16 cellular contexts compared by ENCODE assay signal in the genomic region with DNA sequence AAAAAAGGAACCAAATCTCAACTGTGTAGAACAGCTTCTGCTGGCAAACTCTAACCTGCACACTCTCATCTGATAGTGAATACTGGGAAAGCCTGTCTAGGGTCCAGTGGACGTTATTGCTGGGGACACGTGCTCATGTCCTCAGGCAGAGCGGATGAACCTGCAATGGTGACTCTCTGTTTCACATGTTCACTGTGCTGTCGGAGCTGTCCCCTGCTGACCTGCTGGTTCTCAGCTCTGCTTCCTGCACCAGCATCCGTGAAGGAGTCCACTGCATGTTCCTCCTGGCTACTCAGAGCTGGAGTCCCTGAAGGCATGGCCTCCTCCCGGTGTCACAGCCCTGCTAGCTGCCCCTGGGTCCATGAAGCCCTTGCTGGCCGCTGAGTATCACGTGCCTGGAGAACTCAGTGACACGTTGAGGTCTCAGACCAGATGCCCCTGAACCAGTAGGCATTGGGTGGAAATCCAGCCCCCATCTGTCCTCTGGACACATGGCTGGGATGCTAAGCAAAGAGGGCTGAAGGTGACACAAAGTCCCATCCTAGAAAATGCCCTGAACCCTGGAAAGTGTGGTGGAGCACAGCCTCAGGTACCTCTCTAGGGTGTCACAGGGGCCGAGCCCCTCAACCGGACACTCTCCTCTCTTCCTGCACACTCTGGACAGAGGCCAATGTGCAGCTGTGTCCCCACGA. TPM values are rescaled to one million over a fixed set of nuclear protein-coding genes. Genes with fewer than 3 reads are reported as not detected.
DNase-seq lines count a peak whose midpoint lies in the region; ATAC-seq, FAIRE-seq and TF ChIP-seq lines count a peak whose summit lies in the region.
"Had no signal": no experiment of that assay in that cellular context is flagged by ENCODE, and none has a peak within 500 bp of the region (broad histone marks: within the 10 kb centered on the region; RNA-seq: fewer than 3 reads in every experiment).

No MANE protein-coding gene starts in this region.

- no peak for TF ChIP-seq CTCF in progenitor cell of endocrine pancreas (IDR thresholded peaks at IDR 0.05; ENCODE audit: unreplicated experiment)

- intact Hi-C loops in activated naive CD4-positive, alpha-beta T cell treated with anti-CD3 and anti-CD28 coated beads for 36 hours (cut with micrococcal nuclease) = no loop called here

- H3K4me1 Mint-ChIP-seq in progenitor cell of endocrine pancreas (ENCODE audit: low read depth) = peaks cover 37% of the 10 kb centered on the region
- H3K4me1 Mint-ChIP-seq in activated naive CD4-positive, alpha-beta T cell treated with anti-CD3 and anti-CD28 coated beads for 36 hours (ENCODE audit: low read depth) = no peaks in the 10 kb centered on the region

- H3K27me3 Mint-ChIP-seq in progenitor cell of endocrine pancreas = peaks cover 41% of the 10 kb centered on the region
- H3K27me3 Mint-ChIP-seq in activated naive CD4-positive, alpha-beta T cell treated with anti-CD3 and anti-CD28 coated beads for 36 hours (ENCODE audit: low read depth) = peaks cover 33% of the 10 kb centered on the region

- H3K36me3 ChIP-seq in ACC112 (ENCODE audit: insufficient read depth, low read length) (no peaks in the 10 kb centered on the region), NT2/D1 (ENCODE audit: insufficient read depth, insufficient read length, low read length) (no peaks in the 10 kb centered on the region)
- H3K36me3 ChIP-seq: ovary had no signal

- CTCF ChIA-PET in activated naive CD4-positive, alpha-beta T cell treated with anti-CD3 and anti-CD28 coated beads for 36 hours (lab: Charles Lee) = interaction anchor here (0.6 kb wide), 1 partner anchor 643 kb away, joined by 4 read pairs; no protein-coding TSS in a partner anchor

- FAIRE-seq in HTR-8/SVneo (lab: Jason Lieb, UNC) = no peak

- H3K4me1 ChIP-seq in ACC112 (ENCODE audit: control insufficient read depth, insufficient read depth, low read length, unreplicated experiment) (peaks cover 13% of the 10 kb centered on the region), NT2/D1 (ENCODE audit: insufficient read depth, insufficient read length) (peaks cover 11% of the 10 kb centered on the region)

- peaks cover 2% of the 10 kb centered on the region for H3K9me3 Mint-ChIP-seq in progenitor cell of endocrine pancreas (ENCODE audit: low read depth)
- H3K9me3 Mint-ChIP-seq in activated naive CD4-positive, alpha-beta T cell treated with anti-CD3 and anti-CD28 coated beads for 36 hours = no peaks in the 10 kb centered on the region
- H3K9me3 Mint-ChIP-seq: T-helper 1 cell treated with Interleukin-12 subunit alpha and Interleukin-12 subunit beta and Interleukin-4 antibody, amounts not matched to agents 30 μg/mL and 1 μg/mL, for 36 hours had no signal

- no peaks in the 10 kb centered on the region for H3K9me3 ChIP-seq in NT2/D1 (ENCODE audit: insufficient read depth, low read length)
- H3K9me3 ChIP-seq: ovary had no signal

- ATAC-seq in GM21515 (IDR thresholded peaks at IDR 0.05; ENCODE audit: unreplicated experiment) = no peak

- H3K36me3 Mint-ChIP-seq in progenitor cell of endocrine pancreas (ENCODE audit: insufficient read depth) = no peaks in the 10 kb centered on the region
- H3K36me3 Mint-ChIP-seq in activated naive CD4-positive, alpha-beta T cell treated with anti-CD3 and anti-CD28 coated beads for 36 hours (ENCODE audit: low read depth) = no peaks in the 10 kb centered on the region

- no peak overlapping the region for H3K27ac Mint-ChIP-seq in progenitor cell of endocrine pancreas
- H3K27ac Mint-ChIP-seq in activated naive CD4-positive, alpha-beta T cell treated with anti-CD3 and anti-CD28 coated beads for 36 hours = no peak overlapping the region
- H3K27ac Mint-ChIP-seq: stimulated activated naive CD8-positive, alpha-beta T cell treated with anti-CD3 and anti-CD28 coated beads, Interleukin-15, amount 100 ng/mL, for 72 hours; T-helper 1 cell treated with Interleukin-12 subunit alpha and Interleukin-12 subunit beta and Interleukin-4 antibody, amounts not matched to agents 30 μg/mL and 1 μg/mL, for 36 hours had no signal

- DNase-seq in NT2/D1 (ENCODE audit: low read depth, low spot score) = no peak
- DNase-seq in iPS-NIHi11 (ENCODE audit: low spot score) = peak; percentile 11
- peak; percentile 5 for DNase-seq in progenitor cell of endocrine pancreas (ENCODE audit: low spot score, unreplicated experiment)
- DNase-seq in activated naive CD4-positive, alpha-beta T cell treated with anti-CD3 and anti-CD28 coated beads for 36 hours = no peak
- DNase-seq in HTR-8/SVneo (ENCODE audit: insufficient read length, low spot score) = no peak
- DNase-seq in D341Med (ENCODE audit: low spot score) = no peak
- DNase-seq: cortex of kidney; Karpas-422; NCI-H1105; NK-92 treated with Interleukin-12 subunit alpha and Interleukin-12 subunit beta, amount 100 ng/mL, for 24 hours; stimulated activated naive CD8-positive, alpha-beta T cell treated with anti-CD3 and anti-CD28 coated beads, Interleukin-15, amount 100 ng/mL, for 72 hours had no signal

- H3K27ac ChIP-seq in ACC112 (ENCODE audit: low read depth, low read length) = no peak overlapping the region
- H3K27ac ChIP-seq: epithelial cell of prostate, ovary had no signal

- no peaks in the 10 kb centered on the region for H3K27me3 ChIP-seq in ACC112 (ENCODE audit: insufficient read depth, low read length)
- H3K27me3 ChIP-seq in NT2/D1 (ENCODE audit: insufficient read depth, insufficient read length) = peaks cover 10% of the 10 kb centered on the region
- H3K27me3 ChIP-seq: ovary had no signal

- H3K79me2 ChIP-seq in ACC112 (ENCODE audit: control insufficient read depth, insufficient read depth, low read length, unreplicated experiment) = no peaks in the 10 kb centered on the region

- H2AFZ ChIP-seq in ACC112 (ENCODE audit: low read length, unreplicated experiment) = no peak overlapping the region

- no peak overlapping the region for H3K4me3 Mint-ChIP-seq in progenitor cell of endocrine pancreas (ENCODE audit: low read depth)
- H3K4me3 Mint-ChIP-seq in activated naive CD4-positive, alpha-beta T cell treated with anti-CD3 and anti-CD28 coated beads for 36 hours = no peak overlapping the region
- H3K4me3 Mint-ChIP-seq: stimulated activated naive CD8-positive, alpha-beta T cell treated with anti-CD3 and anti-CD28 coated beads, Interleukin-15, amount 100 ng/mL, for 72 hours; T-helper 1 cell treated with Interleukin-12 subunit alpha and Interleukin-12 subunit beta and Interleukin-4 antibody, amounts not matched to agents 30 μg/mL and 1 μg/mL, for 36 hours had no signal

- H3K4me3 ChIP-seq in ACC112 (ENCODE audit: low read depth, low read length) (peak overlapping the region; percentile 62), NT2/D1 (ENCODE audit: insufficient read length, low read depth) (no peak overlapping the region)

- peak overlapping the region; percentile 32 for H3K9ac ChIP-seq in NT2/D1 (ENCODE audit: insufficient read length, low read depth)

RNA-seq across cellular contexts. Expression of a gene that starts 54.8 kb away (rescaled TPM):
- total RNA-seq in progenitor cell of endocrine pancreas = not detected in 2 replicates
- not detected for total RNA-seq in activated naive CD4-positive, alpha-beta T cell treated with anti-CD3 and anti-CD28 coated beads for 36 hours

Comparison
In these comparisons a context has a peak if more than half of its experiments do, and no peak if none do; other contexts are left out.
1. DNase-seq: peak in iPS-NIHi11 (single experiment) and progenitor cell of endocrine pancreas (single experiment); none in NT2/D1 (single experiment), activated naive CD4-positive, alpha-beta T cell treated with anti-CD3 and anti-CD28 coated beads for 36 hours (single experiment), HTR-8/SVneo (single experiment) and D341Med (single experiment).